In genomic region chr1:192104852-192105251, GRCh38 we compare ENCODE assay signal across 18 cellular contexts. TPM values are rescaled to one million over a fixed set of nuclear protein-coding genes. Genes with fewer than 3 reads are reported as not detected.
DNase-seq lines count a peak whose midpoint lies in the region; ATAC-seq and TF ChIP-seq lines count a peak whose summit lies in the region.
"Had no signal": no experiment of that assay in that cellular context is flagged by ENCODE, and none has a peak within 500 bp of the region (broad histone marks: within the 10 kb centered on the region; RNA-seq: fewer than 3 reads in every experiment).

No MANE protein-coding gene starts in this region.

- no peak overlapping the region for H3K4ac ChIP-seq in mesenchymal stem cell (ENCODE audit: low read depth in 1 of 2, low read length in 2 of 2)

- ATAC-seq in HG02870 (IDR thresholded peaks at IDR 0.05; ENCODE audit: unreplicated experiment) (no peak), HG02610 (IDR thresholded peaks at IDR 0.05; ENCODE audit: unreplicated experiment) (no peak)
- ATAC-seq: Panc1 had no signal

- H2BK120ac ChIP-seq in mesenchymal stem cell (ENCODE audit: low read depth, low read length) = no peak overlapping the region

- 14% methylated on average over 1 of the region's 1 CpG for WGBS in mesenchymal stem cell
- WGBS in lower leg skin, 2 donors = 74 to 82% methylated on average over 1 of the region's 1 CpG

- H2BK12ac ChIP-seq in mesenchymal stem cell (ENCODE audit: low read length in 2 of 2) = no peak overlapping the region

- H3K27ac Mint-ChIP-seq in chondrocyte (ENCODE audit: unreplicated experiment) = peak overlapping the region; percentile 60
- H3K27ac Mint-ChIP-seq: activated naive CD8-positive, alpha-beta T cell treated with anti-CD3 and anti-CD28 coated beads, Interleukin-2, amount 10 ng/mL, durations not matched to agents 7 days and 5 days; IgD-negative memory B cell; T-helper 1 cell treated with Interleukin-12 subunit alpha and Interleukin-12 subunit beta and Interleukin-4 antibody, amounts not matched to agents 30 μg/mL and 1 μg/mL, for 36 hours had no signal

- H4K20me1 ChIP-seq in Loucy (ENCODE audit: insufficient read depth, low read length, poor library complexity, severe bottlenecking) = no peaks in the 10 kb centered on the region

- H3K36me3 Mint-ChIP-seq in chondrocyte (ENCODE audit: low read depth) = no peaks in the 10 kb centered on the region
- H3K36me3 Mint-ChIP-seq: activated naive CD8-positive, alpha-beta T cell treated with anti-CD3 and anti-CD28 coated beads, Interleukin-2, amount 10 ng/mL, durations not matched to agents 7 days and 5 days; IgD-negative memory B cell had no signal

- H4K8ac ChIP-seq in mesenchymal stem cell (ENCODE audit: low read length) = peak overlapping the region; percentile 55

- peak; percentile 5 for DNase-seq in AG08396 (ENCODE audit: low spot score)
- DNase-seq in chondrocyte (ENCODE audit: low spot score) = no peak
- peak; percentile 71 for DNase-seq in mesenchymal stem cell
- DNase-seq in NCI-H1105 (lab: John Stamatoyannopoulos, UW) = no peak
- no peak for DNase-seq in lower leg skin (ENCODE audit: low spot score in 2 of 2)
- DNase-seq: activated CD4-positive, alpha-beta T cell treated with anti-CD3 and anti-CD28 coated beads for 4 hours; activated naive CD8-positive, alpha-beta T cell treated with anti-CD3 and anti-CD28 coated beads, Interleukin-2, amount 10 ng/mL, durations not matched to agents 7 days and 5 days; BE2C; DMS53; NCI-H1417 treated with DMSO at 0.1 percent for 48 hours; NCI-H510A had no signal

- no peaks in the 10 kb centered on the region for H3K27me3 ChIP-seq in Loucy (ENCODE audit: insufficient read depth, low read length, poor library complexity, severe bottlenecking)
- no peaks in the 10 kb centered on the region for H3K27me3 ChIP-seq in mesenchymal stem cell (ENCODE audit: control insufficient read depth in 1 of 2, insufficient read depth in 1 of 2, low read length in 2 of 2)
- H3K27me3 ChIP-seq: BE2C had no signal

- intact Hi-C loops in lower leg skin (cut with DNase I; ENCODE audit: low total_unique reads) = no loop called here

- H3K27me3 Mint-ChIP-seq in chondrocyte (ENCODE audit: low read depth) = no peaks in the 10 kb centered on the region
- H3K27me3 Mint-ChIP-seq: activated naive CD8-positive, alpha-beta T cell treated with anti-CD3 and anti-CD28 coated beads, Interleukin-2, amount 10 ng/mL, durations not matched to agents 7 days and 5 days; IgD-negative memory B cell had no signal

- no peaks in the 10 kb centered on the region for H3K79me2 ChIP-seq in Loucy (ENCODE audit: insufficient read depth, low read length)

- 0 out of 2 replicates have a peak overlapping the region, but pooled peaks have one; percentile 16 for H2AFZ ChIP-seq in Loucy (ENCODE audit: low read length)
- no peak overlapping the region for H2AFZ ChIP-seq in mesenchymal stem cell (ENCODE audit: low read depth, low read length)

- no peak overlapping the region for H2AK5ac ChIP-seq in mesenchymal stem cell (ENCODE audit: low read length, severe bottlenecking)

- H3K4me3 Mint-ChIP-seq in chondrocyte (ENCODE audit: unreplicated experiment) = no peak overlapping the region
- H3K4me3 Mint-ChIP-seq: activated naive CD8-positive, alpha-beta T cell treated with anti-CD3 and anti-CD28 coated beads, Interleukin-2, amount 10 ng/mL, durations not matched to agents 7 days and 5 days; IgD-negative memory B cell; T-helper 1 cell treated with Interleukin-12 subunit alpha and Interleukin-12 subunit beta and Interleukin-4 antibody, amounts not matched to agents 30 μg/mL and 1 μg/mL, for 36 hours had no signal

- no peak overlapping the region for H3K23ac ChIP-seq in mesenchymal stem cell (ENCODE audit: low read length in 2 of 2)

- no peak overlapping the region for H2BK15ac ChIP-seq in mesenchymal stem cell (ENCODE audit: low read depth, poor library complexity, severe bottlenecking)

- no peaks in the 10 kb centered on the region for H3K9me2 ChIP-seq in Loucy (replicated peaks; ENCODE audit: low read depth, low read length)

- TF ChIP-seq POLR2A in lower leg skin (IDR thresholded peaks at IDR 0.05) = no peak

- no peak overlapping the region for H3K14ac ChIP-seq in mesenchymal stem cell (ENCODE audit: low read length in 2 of 2)

- H3K4me3 ChIP-seq in Loucy (ENCODE audit: low read length, poor library complexity, severe bottlenecking) = no peak overlapping the region
- no peak overlapping the region for H3K4me3 ChIP-seq in mesenchymal stem cell (ENCODE audit: insufficient read depth in 1 of 2, low read depth in 1 of 2, low read length in 2 of 2)
- H3K4me3 ChIP-seq in lower leg skin (ENCODE audit: low read depth, poor library complexity, severe bottlenecking) = no peak overlapping the region
- H3K4me3 ChIP-seq: lung had no signal

- peaks cover 16% of the 10 kb centered on the region for H3K4me1 Mint-ChIP-seq in chondrocyte (ENCODE audit: low read depth)
- H3K4me1 Mint-ChIP-seq: activated naive CD8-positive, alpha-beta T cell treated with anti-CD3 and anti-CD28 coated beads, Interleukin-2, amount 10 ng/mL, durations not matched to agents 7 days and 5 days; IgD-negative memory B cell had no signal

- H3K4me1 ChIP-seq in Loucy (ENCODE audit: insufficient read depth, low read length, poor library complexity, severe bottlenecking) = peaks cover 8% of the 10 kb centered on the region
- no peaks in the 10 kb centered on the region for H3K4me1 ChIP-seq in mesenchymal stem cell (ENCODE audit: control insufficient read depth, insufficient read depth, low read depth, low read length)
- H3K4me1 ChIP-seq: BE2C had no signal

- no peaks in the 10 kb centered on the region for H3K36me3 ChIP-seq in Loucy (ENCODE audit: insufficient read depth, low read length)
- no peaks in the 10 kb centered on the region for H3K36me3 ChIP-seq in mesenchymal stem cell (ENCODE audit: control insufficient read depth in 1 of 2, insufficient read depth in 2 of 2, low read depth in 1 of 2, low read length in 2 of 2)
- H3K36me3 ChIP-seq: BE2C had no signal

- peak overlapping the region in 1 of 2 experiments; percentile 57 for H3K18ac ChIP-seq in mesenchymal stem cell (ENCODE audit: low read depth in 1 of 2, low read length in 2 of 2)

- H3F3A ChIP-seq in Loucy (ENCODE audit: low read depth) = no peaks in the 10 kb centered on the region

- peak overlapping the region; percentile 89 for H3K27ac ChIP-seq in mesenchymal stem cell (ENCODE audit: low read length, poor library complexity, severe bottlenecking)

- no peak overlapping the region for H3K9ac ChIP-seq in Loucy (ENCODE audit: low read depth, low read length, poor library complexity, severe bottlenecking)
- H3K9ac ChIP-seq in mesenchymal stem cell (ENCODE audit: low read length) = no peak overlapping the region

- no peaks in the 10 kb centered on the region for H3K79me1 ChIP-seq in mesenchymal stem cell (replicated peaks; ENCODE audit: low read length, poor library complexity, severe bottlenecking)

- no peak overlapping the region for H4K91ac ChIP-seq in mesenchymal stem cell (ENCODE audit: low read length)

- H3K4me2 ChIP-seq in Loucy (ENCODE audit: low read depth, low read length, poor library complexity, severe bottlenecking) = no peak overlapping the region
- H3K4me2 ChIP-seq in mesenchymal stem cell (ENCODE audit: low read length, poor library complexity, severe bottlenecking) = no peak overlapping the region

- H3K9me3 Mint-ChIP-seq in chondrocyte (ENCODE audit: low read depth) = peaks cover 2% of the 10 kb centered on the region
- H3K9me3 Mint-ChIP-seq: activated naive CD8-positive, alpha-beta T cell treated with anti-CD3 and anti-CD28 coated beads, Interleukin-2, amount 10 ng/mL, durations not matched to agents 7 days and 5 days; T-helper 1 cell treated with Interleukin-12 subunit alpha and Interleukin-12 subunit beta and Interleukin-4 antibody, amounts not matched to agents 30 μg/mL and 1 μg/mL, for 36 hours had no signal

- TF ChIP-seq CTCF in Loucy (conservative IDR thresholded peaks at IDR 0.05; ENCODE audit: low read length) = no peak
- no peak for TF ChIP-seq CTCF in chondrocyte (IDR thresholded peaks at IDR 0.05)
- TF ChIP-seq CTCF in lower leg skin (IDR thresholded peaks at IDR 0.05) = no peak

- no peak overlapping the region for H2BK5ac ChIP-seq in mesenchymal stem cell (ENCODE audit: low read depth, low read length, poor library complexity, severe bottlenecking)

- H3K9me3 ChIP-seq in Loucy (ENCODE audit: insufficient read depth, low read depth, low read length) = no peaks in the 10 kb centered on the region
- no peaks in the 10 kb centered on the region for H3K9me3 ChIP-seq in mesenchymal stem cell (ENCODE audit: control insufficient read depth, low read length)
- H3K9me3 ChIP-seq: BE2C had no signal

RNA-seq across cellular contexts. Expression of gene RGS18, which starts 53.4 kb away (rescaled TPM):
- total RNA-seq in chondrocyte (not detected in 3 replicates), lower leg skin (1 to 10 TPM in 1 of 4 donors, under 1 TPM in 2, not detected in 1; 0.13 to 1.0 (median 0.84) TPM)
- 2.0 TPM for polyA plus RNA-seq in mesenchymal stem cell (2013, experiment 1 of 2)
- 1.9 TPM for polyA plus RNA-seq in mesenchymal stem cell (2013, experiment 2 of 2)

Comparison
In these comparisons a context has a peak if more than half of its experiments do, and no peak if none do; other contexts are left out.
1. DNase-seq: peak in AG08396 (single experiment) and mesenchymal stem cell (single experiment); none in chondrocyte (single experiment), NCI-H1105 (single experiment) and lower leg skin (0 of 2).